Comparison of ENCODE assay signal across 10 cellular contexts in genomic region chr5:136249678-136250266, GRCh38. TPM values are rescaled to one million over a fixed set of nuclear protein-coding genes. Genes with fewer than 3 reads are reported as not detected.
DNase-seq lines count a peak whose midpoint lies in the region; ATAC-seq and TF ChIP-seq lines count a peak whose summit lies in the region.
"Had no signal": no experiment of that assay in that cellular context is flagged by ENCODE, and none has a peak within 500 bp of the region (broad histone marks: within the 10 kb centered on the region; RNA-seq: fewer than 3 reads in every experiment).

No MANE protein-coding gene starts in this region.

- TF ChIP-seq CTCF in CD14-positive monocyte (IDR thresholded peaks at IDR 0.05): peak; percentile 25
- TF ChIP-seq CTCF in progenitor cell of endocrine pancreas (IDR thresholded peaks at IDR 0.05; ENCODE audit: unreplicated experiment): peak; percentile 96

- H3K4me1 Mint-ChIP-seq in CD14-positive monocyte (no peaks in the 10 kb centered on the region), progenitor cell of endocrine pancreas (ENCODE audit: low read depth) (no peaks in the 10 kb centered on the region)
- H3K4me1 Mint-ChIP-seq: IgD-negative memory B cell, naive B cell had no signal

- intact Hi-C loops in CD14-positive monocyte (cut with micrococcal nuclease): no loop called here

- H3K4me3 Mint-ChIP-seq in CD14-positive monocyte (no peak overlapping the region), progenitor cell of endocrine pancreas (ENCODE audit: low read depth) (no peak overlapping the region)
- H3K4me3 Mint-ChIP-seq: IgD-negative memory B cell, naive B cell had no signal

- H3K27ac Mint-ChIP-seq in CD14-positive monocyte (no peak overlapping the region), progenitor cell of endocrine pancreas (no peak overlapping the region)
- H3K27ac Mint-ChIP-seq: IgD-negative memory B cell, naive B cell had no signal

- H3K9me3 Mint-ChIP-seq in CD14-positive monocyte: no peaks in the 10 kb centered on the region
- no peaks in the 10 kb centered on the region for H3K9me3 Mint-ChIP-seq in progenitor cell of endocrine pancreas (ENCODE audit: low read depth)
- H3K9me3 Mint-ChIP-seq: IgD-negative memory B cell had no signal

- H3K27me3 Mint-ChIP-seq in CD14-positive monocyte (ENCODE audit: low read depth in 3 of 3): peaks cover 5 to 11% (median 6%) of the 10 kb centered on the region in 3 donors
- H3K27me3 Mint-ChIP-seq in progenitor cell of endocrine pancreas: peaks cover 12% of the 10 kb centered on the region

- H3K36me3 Mint-ChIP-seq in CD14-positive monocyte (no peaks in the 10 kb centered on the region), progenitor cell of endocrine pancreas (ENCODE audit: insufficient read depth) (no peaks in the 10 kb centered on the region)
- H3K36me3 Mint-ChIP-seq: IgD-negative memory B cell, naive B cell had no signal

- DNase-seq in CD14-positive monocyte (ENCODE audit: low spot score) (no peak), NCI-H187 (lab: John Stamatoyannopoulos, UW) (peak; percentile 21 to 56), UCSD-AML1 (lab: John Stamatoyannopoulos, UW; ENCODE audit: unreplicated experiment) (peak; percentile 15), globus pallidus (ENCODE audit: low spot score) (peak; percentile 56), progenitor cell of endocrine pancreas (ENCODE audit: low spot score, unreplicated experiment) (peak; percentile 48)
- DNase-seq: naive B cell had no signal

- ATAC-seq in GM18868 (IDR thresholded peaks at IDR 0.05; ENCODE audit: unreplicated experiment) (peak; percentile 72), GM21723 (IDR thresholded peaks at IDR 0.05; ENCODE audit: unreplicated experiment) (no peak), GM21526 (IDR thresholded peaks at IDR 0.05; ENCODE audit: low FRiP score, unreplicated experiment) (no peak)

RNA-seq across cellular contexts. Expression of gene SMIM32, which starts 56.8 kb away (rescaled TPM):
- polyA plus RNA-seq in CD14-positive monocyte: not detected
- total RNA-seq in progenitor cell of endocrine pancreas: 0.79 and 1.1 TPM in 2 replicates
- polyA plus RNA-seq: IgD-negative memory B cell had no signal
